Comparison of ENCODE assay signal across 15 cellular contexts in genomic region chr9:135253305-135254004, GRCh38.
A peak's percentile ranks its signal among the peaks of the same experiment; 100 is the strongest.
DNase-seq lines count a peak whose midpoint lies in the region; ATAC-seq, FAIRE-seq and TF ChIP-seq lines count a peak whose summit lies in the region.
"Had no signal": no experiment of that assay in that cellular context is flagged by ENCODE, and none has a peak within 500 bp of the region (broad histone marks: within the 10 kb centered on the region; RNA-seq: fewer than 3 reads in every experiment).

No MANE protein-coding gene starts in this region.

- H3K9me3 Mint-ChIP-seq in WTC11 (no peaks in the 10 kb centered on the region), T-cell (no peaks in the 10 kb centered on the region)
- H3K9me3 Mint-ChIP-seq: CD4-positive, CD25-positive, alpha-beta regulatory T cell had no signal

- H4K20me1 ChIP-seq in HepG2 (ENCODE audit: insufficient read depth, low read length): no peaks in the 10 kb centered on the region

- POLR2A ChIA-PET in WTC11 (lab: Charles Lee) (no interaction called here), HepG2 (lab: Yijun Ruan, JAX) (no interaction called here), T-cell (lab: Charles Lee) (no interaction called here)

- TF ChIP-seq POLR2A in HepG2 (IDR thresholded peaks at IDR 0.05; ENCODE audit: insufficient read depth in 1 of 2, low read depth in 2 of 2, low read length in 2 of 2): no peak

- H3K9me3 ChIP-seq in heart right ventricle (no peaks in the 10 kb centered on the region), HepG2 (ENCODE audit: low read length) (no peaks in the 10 kb centered on the region)

- ATAC-seq in Right ventricle myocardium inferior (no peak), heart right ventricle (no peak), WTC11 (peak; percentile 78), HepG2 (peak; percentile 37), T-cell (replicated peaks in 1 of 4) (no peak)

- H3K27me3 ChIP-seq in heart right ventricle (peaks cover 0 to 65% (median 30%) of the 10 kb centered on the region in 7 donors), HepG2 (ENCODE audit: control insufficient read depth in 1 of 2, insufficient read depth in 2 of 2, low read length in 2 of 2) (peaks cover 4 to 70% of the 10 kb centered on the region in 2 experiments; a peak in 3 of 5 replicates)

- H3K4me1 ChIP-seq in heart right ventricle (peaks cover 0 to 10% (median 0%) of the 10 kb centered on the region in 9 donors), HepG2 (ENCODE audit: insufficient read depth, low read length) (no peaks in the 10 kb centered on the region)
- H3K4me1 ChIP-seq: parathyroid adenoma had no signal

- DNase-seq in Right ventricle myocardium inferior (ENCODE audit: missing footprints) (peak; percentile 55), heart right ventricle (no peak), WTC11 (ENCODE audit: low spot score) (peak; percentile 56), HepG2 (ENCODE audit: low spot score) (no peak), urothelium cell line (ENCODE audit: low spot score) (peak; percentile 60), DMS79 (lab: John Stamatoyannopoulos, UW) (no peak), T-cell (no peak), C1 segment of cervical spinal cord (lab: John Stamatoyannopoulos, UW) (no peak)
- DNase-seq: activated CD4-positive, CD25-positive, alpha-beta regulatory T cell treated with anti-CD3 and anti-CD28 coated beads, Interleukin-2, amount 50 U/mL, for 72 hours; CD4-positive, CD25-positive, alpha-beta regulatory T cell; NCI-H187 treated with DMSO at 0.1 percent for 48 hours; NCI-H446 treated with DMSO at 0.1 percent for 48 hours; SIG-M5 had no signal

- intact Hi-C loops in Right ventricle myocardium inferior (cut with DNase I): no loop called here
- intact Hi-C loops in heart right ventricle (cut with DNase I): no loop called here
- intact Hi-C loops in HepG2 (cut with micrococcal nuclease; ENCODE audit: unreplicated experiment): no loop called here

- H3K4me3 ChIP-seq in heart right ventricle (no peak overlapping the region), HepG2 (replicated peaks in 1 of 3; ENCODE audit: insufficient read depth in 1 of 3, low read depth in 2 of 3, low read length in 3 of 3) (no peak overlapping the region)

- H3K79me2 ChIP-seq in HepG2 (ENCODE audit: insufficient read depth, low read length): no peaks in the 10 kb centered on the region
- H3K79me2 ChIP-seq: parathyroid adenoma had no signal

- BruUV-seq in HepG2 (replicated peaks; lab: Mats Ljungman, UMichigan): no TSS peak

- CTCF ChIA-PET in WTC11 (lab: Charles Lee): interaction anchor here (1.0 to 1.6 kb wide), 6 partner anchors 28 to 167 kb away, joined by 3 to 4 read pairs (median 3); no protein-coding TSS in a partner anchor
- CTCF ChIA-PET in HepG2 (lab: Yijun Ruan, JAX; ENCODE audit: low intra/inter-chr PET ratio, low total read pairs): no interaction called here
- CTCF ChIA-PET in T-cell (lab: Charles Lee): no interaction called here

- H3K27ac ChIP-seq in heart right ventricle (no peak overlapping the region), HepG2 (ENCODE audit: extremely low read length, insufficient read depth, low read length) (no peak overlapping the region)
- H3K27ac ChIP-seq: parathyroid adenoma had no signal

- no peak for TF ChIP-seq CTCF in heart right ventricle (IDR thresholded peaks at IDR 0.05)
- no peak for TF ChIP-seq CTCF in WTC11 (IDR thresholded peaks at IDR 0.05)
- TF ChIP-seq CTCF in HepG2 (CRISPR knock-in tag; IDR thresholded peaks at IDR 0.05): no peak

- H3K27ac Mint-ChIP-seq in WTC11: no peak overlapping the region
- no peak overlapping the region for H3K27ac Mint-ChIP-seq in T-cell
- H3K27ac Mint-ChIP-seq: CD4-positive, CD25-positive, alpha-beta regulatory T cell had no signal

- in situ Hi-C loops in HepG2 (cut with HindIII; ENCODE audit: extremely low pct_ligation_motif_present, low pct_unique_long_range_greater_than_20kb): no loop called here

- 19 to 28% methylated on average over 31 of the region's 31 CpGs for WGBS in heart right ventricle, 2 donors
- 0% methylated on average over 7 of the region's 31 CpGs for WGBS in HepG2 (ENCODE audit: low lambda C conversion rate)

- TF ChIP-seq EP300 in HepG2 (IDR thresholded peaks at IDR 0.05; ENCODE audit: low read depth in 2 of 2, low read length in 2 of 2): no peak
- no peak for TF ChIP-seq EP300 in HepG2 (CRISPR knock-in tag; IDR thresholded peaks at IDR 0.05; ENCODE audit: borderline replicate concordance)

- no peak for TF ChIP-seq RAD21 in HepG2 (CRISPR knock-in tag; IDR thresholded peaks at IDR 0.05)

- H3K27me3 Mint-ChIP-seq in WTC11 (ENCODE audit: low read depth) (no peaks in the 10 kb centered on the region), T-cell (peaks cover 7 to 11% of the 10 kb centered on the region in 2 donors)
- H3K27me3 Mint-ChIP-seq: CD4-positive, CD25-positive, alpha-beta regulatory T cell had no signal

- no peak overlapping the region for H3K9ac ChIP-seq in HepG2 (ENCODE audit: insufficient read depth, low read depth, low read length)
- H3K9ac ChIP-seq: parathyroid adenoma had no signal

- H2AFZ ChIP-seq in HepG2 (ENCODE audit: low read length): no peak overlapping the region
- H2AFZ ChIP-seq: parathyroid adenoma had no signal

- no peaks in the 10 kb centered on the region for H3K36me3 ChIP-seq in heart right ventricle
- H3K36me3 ChIP-seq in HepG2 (replicated peaks in 1 of 2; ENCODE audit: control insufficient read depth in 1 of 2, insufficient read depth in 2 of 2, low read length in 2 of 2): no peaks in the 10 kb centered on the region

- H3K36me3 Mint-ChIP-seq in WTC11: no peaks in the 10 kb centered on the region
- H3K36me3 Mint-ChIP-seq in T-cell: no peaks in the 10 kb centered on the region
- H3K36me3 Mint-ChIP-seq: CD4-positive, CD25-positive, alpha-beta regulatory T cell had no signal

- H3K4me3 Mint-ChIP-seq in WTC11: no peak overlapping the region
- no peak overlapping the region for H3K4me3 Mint-ChIP-seq in T-cell
- H3K4me3 Mint-ChIP-seq: CD4-positive, CD25-positive, alpha-beta regulatory T cell had no signal

- no peak overlapping the region for H3K4me2 ChIP-seq in HepG2 (ENCODE audit: low read depth, low read length)

- no peak for FAIRE-seq in HepG2 (lab: Jason Lieb, UNC)
- FAIRE-seq in urothelium cell line (lab: Jason Lieb, UNC): peak; percentile 23
- FAIRE-seq: A204.1 had no signal

- H3K4me1 Mint-ChIP-seq in WTC11: peaks cover 9% of the 10 kb centered on the region
- no peaks in the 10 kb centered on the region for H3K4me1 Mint-ChIP-seq in T-cell
- H3K4me1 Mint-ChIP-seq: CD4-positive, CD25-positive, alpha-beta regulatory T cell had no signal

TF ChIP-seq in WTC11, 78 proteins besides CTCF, POLR2A, EP300 and RAD21 (continues in another document):
- TF ChIP-seq FOXP1 (CRISPR knock-in tag; IDR thresholded peaks at IDR 0.05; ENCODE audit: borderline replicate concordance): peak; percentile 48; the same call in 1 of the 2 replicates
- TF ChIP-seq, protein P1, sequence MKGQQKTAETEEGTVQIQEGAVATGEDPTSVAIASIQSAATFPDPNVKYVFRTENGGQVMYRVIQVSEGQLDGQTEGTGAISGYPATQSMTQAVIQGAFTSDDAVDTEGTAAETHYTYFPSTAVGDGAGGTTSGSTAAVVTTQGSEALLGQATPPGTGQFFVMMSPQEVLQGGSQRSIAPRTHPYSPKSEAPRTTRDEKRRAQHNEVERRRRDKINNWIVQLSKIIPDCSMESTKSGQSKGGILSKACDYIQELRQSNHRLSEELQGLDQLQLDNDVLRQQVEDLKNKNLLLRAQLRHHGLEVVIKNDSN (CRISPR knock-in tag; IDR thresholded peaks at IDR 0.05): no peak
- TF ChIP-seq CREM (CRISPR knock-in tag; IDR thresholded peaks at IDR 0.05): no peak
- 0 out of 2 replicates have a peak, but pooled peaks have one; percentile 33 for TF ChIP-seq ZBTB43 (CRISPR knock-in tag; IDR thresholded peaks at IDR 0.05)
- TF ChIP-seq NFE2L1 (CRISPR knock-in tag; IDR thresholded peaks at IDR 0.05): peak; percentile 58; the same call in 1 of the 2 replicates
- no peak for TF ChIP-seq ZBTB21 (CRISPR knock-in tag; IDR thresholded peaks at IDR 0.05; ENCODE audit: borderline replicate concordance)

TF ChIP-seq in HepG2, 621 proteins besides CTCF, POLR2A, EP300 and RAD21:
- no peak for TF ChIP-seq KLF15 (CRISPR knock-in tag; IDR thresholded peaks at IDR 0.05; ENCODE audit: borderline replicate concordance)
- no peak for TF ChIP-seq NR2F1 (CRISPR knock-in tag; IDR thresholded peaks at IDR 0.05)
- no peak for TF ChIP-seq EHMT2 (IDR thresholded peaks at IDR 0.05; ENCODE audit: borderline replicate concordance, low read depth, low read length)
- peak; percentile 95 for TF ChIP-seq HNRNPLL (IDR thresholded peaks at IDR 0.05; ENCODE audit: low read depth, low read length, poor library complexity, severe bottlenecking)
- 0 out of 2 replicates have a peak, but pooled peaks have one; percentile 45 for TF ChIP-seq ZNF263 (CRISPR knock-in tag; IDR thresholded peaks at IDR 0.05)
- TF ChIP-seq, protein P2, sequence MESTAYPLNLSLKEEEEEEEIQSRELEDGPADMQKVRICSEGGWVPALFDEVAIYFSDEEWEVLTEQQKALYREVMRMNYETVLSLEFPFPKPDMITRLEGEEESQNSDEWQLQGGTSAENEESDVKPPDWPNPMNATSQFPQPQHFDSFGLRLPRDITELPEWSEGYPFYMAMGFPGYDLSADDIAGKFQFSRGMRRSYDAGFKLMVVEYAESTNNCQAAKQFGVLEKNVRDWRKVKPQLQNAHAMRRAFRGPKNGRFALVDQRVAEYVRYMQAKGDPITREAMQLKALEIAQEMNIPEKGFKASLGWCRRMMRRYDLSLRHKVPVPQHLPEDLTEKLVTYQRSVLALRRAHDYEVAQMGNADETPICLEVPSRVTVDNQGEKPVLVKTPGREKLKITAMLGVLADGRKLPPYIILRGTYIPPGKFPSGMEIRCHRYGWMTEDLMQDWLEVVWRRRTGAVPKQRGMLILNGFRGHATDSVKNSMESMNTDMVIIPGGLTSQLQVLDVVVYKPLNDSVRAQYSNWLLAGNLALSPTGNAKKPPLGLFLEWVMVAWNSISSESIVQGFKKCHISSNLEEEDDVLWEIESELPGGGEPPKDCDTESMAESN (CRISPR knock-in tag; conservative IDR thresholded peaks at IDR 0.05): no peak
- TF ChIP-seq ZFP36 (IDR thresholded peaks at IDR 0.05; ENCODE audit: borderline replicate concordance, low read depth, low read length, partially characterized antibody): no peak
- no peak for TF ChIP-seq E2F2 (CRISPR knock-in tag; IDR thresholded peaks at IDR 0.05; ENCODE audit: borderline replicate concordance)

Comparison
In these comparisons a context has a peak if more than half of its experiments do, and no peak if none do; other contexts are left out.
1. DNase-seq: peak in Right ventricle myocardium inferior (single experiment), WTC11 (single experiment) and urothelium cell line (single experiment); none in heart right ventricle (0 of 2), HepG2 (single experiment), DMS79 (single experiment), T-cell (0 of 34) and C1 segment of cervical spinal cord (0 of 14).
2. ATAC-seq: peak in WTC11 (single experiment) and HepG2 (single experiment); none in Right ventricle myocardium inferior (single experiment), heart right ventricle (0 of 8) and T-cell (0 of 4).